Comparison of ENCODE assay signal across 19 cellular contexts in the genomic region with DNA sequence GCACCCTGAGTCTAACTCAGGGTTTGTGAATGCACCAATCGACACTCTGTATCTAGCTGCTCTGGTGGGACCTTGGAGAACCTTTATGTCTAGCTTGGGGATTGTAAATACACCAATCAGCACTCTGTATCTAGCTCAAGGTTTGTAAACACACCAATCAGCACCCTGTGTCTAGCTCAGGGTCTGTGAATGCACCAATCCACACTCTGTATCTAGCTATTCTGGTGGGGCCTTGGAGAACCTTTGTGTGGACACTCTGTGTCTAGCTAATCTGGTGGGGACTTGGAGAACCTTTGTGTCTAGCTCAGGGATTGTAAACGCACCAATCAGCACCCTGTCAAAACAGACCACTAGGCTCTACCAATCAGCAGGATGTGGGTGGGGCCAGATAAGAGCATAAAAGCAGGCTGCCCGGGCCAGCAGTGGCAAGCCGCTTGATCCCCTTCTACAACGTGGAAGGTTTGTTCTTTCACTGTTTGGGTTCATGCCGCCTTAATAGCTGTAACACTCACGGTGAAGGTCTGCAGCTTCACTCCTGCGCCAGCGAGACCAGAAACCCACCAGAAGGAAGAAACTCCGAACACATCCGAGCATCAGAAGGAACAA. TPM values are rescaled to one million over a fixed set of nuclear protein-coding genes. Genes with fewer than 3 reads are reported as not detected.
"Had no signal": no experiment of that assay in that cellular context is flagged by ENCODE, and none has a peak within 500 bp of the region (broad histone marks: within the 10 kb centered on the region; RNA-seq: fewer than 3 reads in every experiment).

No MANE protein-coding gene starts in this region.

RNA-seq across cellular contexts. Expression of a gene that starts 2.6 kb away (rescaled TPM):
- total RNA-seq: activated B cell treated with CpG ODN at 0.5 μM for 24 hours; activated CD4-positive, alpha-beta memory T cell treated with anti-CD3 and anti-CD28 coated beads for 36 hours; activated CD4-positive, alpha-beta T cell treated with anti-CD3 and anti-CD28 coated beads, Interleukin-2, amount 10 ng/mL, durations not matched to agents 24 days and 14 days; activated naive CD4-positive, alpha-beta T cell treated with anti-CD3 and anti-CD28 coated beads for 36 hours; activated naive CD4-positive, alpha-beta T cell treated with anti-CD3 and anti-CD28 coated beads, Interleukin-2, amount 50 U/mL, for 72 hours; activated naive CD8-positive, alpha-beta T cell treated with anti-CD3 and anti-CD28 coated beads for 36 hours; activated T-cell treated with anti-CD3 and anti-CD28 coated beads, Interleukin-2, amount 50 U/mL, for 4 hours; activated T-helper 1 cell treated with anti-CD3 and anti-CD28 coated beads, Interleukin-12 subunit alpha, Interleukin-12 subunit beta, Interleukin-2, Interleukin-4 antibody, amounts not matched to agents 30 ng/mL and 10 ng/mL and 1 ng/mL, durations not matched to agents 14 hours and 24 hours and 36 hours; aorta; astrocyte; body of pancreas had no signal
- polyA plus RNA-seq: aorta had no signal

RNA-seq across cellular contexts. Expression of a gene that starts 58.1 kb away (rescaled TPM):
- total RNA-seq: activated B cell treated with CpG ODN at 0.5 μM for 24 hours; activated CD4-positive, alpha-beta memory T cell treated with anti-CD3 and anti-CD28 coated beads for 36 hours; activated CD4-positive, alpha-beta T cell treated with anti-CD3 and anti-CD28 coated beads, Interleukin-2, amount 10 ng/mL, durations not matched to agents 24 days and 14 days; activated CD8-positive, alpha-beta memory T cell treated with anti-CD3 and anti-CD28 coated beads for 36 hours; activated CD8-positive, alpha-beta T cell treated with anti-CD3 and anti-CD28 coated beads for 36 hours; activated naive CD4-positive, alpha-beta T cell treated with anti-CD3 and anti-CD28 coated beads for 36 hours; activated naive CD4-positive, alpha-beta T cell treated with anti-CD3 and anti-CD28 coated beads, Interleukin-2, amount 50 U/mL, for 72 hours; activated naive CD8-positive, alpha-beta T cell treated with anti-CD3 and anti-CD28 coated beads for 36 hours; activated T-cell treated with anti-CD3 and anti-CD28 coated beads, Interleukin-2, amount 50 U/mL, for 4 hours; activated T-cell treated with anti-CD3 and anti-CD28 coated beads, Interleukin-2, amount 50 U/mL, for 72 hours; activated T-helper 1 cell treated with anti-CD3 and anti-CD28 coated beads, Interleukin-12 subunit alpha, Interleukin-12 subunit beta, Interleukin-2, Interleukin-4 antibody, amounts not matched to agents 30 ng/mL and 10 ng/mL and 1 ng/mL, durations not matched to agents 14 hours and 24 hours and 36 hours; activated T-helper 17 cell treated with anti-CD3 and anti-CD28 coated beads, Interleukin-2, amount 50 U/mL, for 72 hours; adrenal gland; aorta; astrocyte; body of pancreas; breast epithelium; cardiac septum; T-helper 2 cell treated with Interferon-gamma antibody and Interleukin-4, amounts not matched to agents 100 ng/mL and 5 ng/mL, for 36 hours had no signal
- polyA plus RNA-seq: adrenal gland, aorta had no signal
